Comparison of ENCODE assay signal across 8 cellular contexts in the genomic region with DNA sequence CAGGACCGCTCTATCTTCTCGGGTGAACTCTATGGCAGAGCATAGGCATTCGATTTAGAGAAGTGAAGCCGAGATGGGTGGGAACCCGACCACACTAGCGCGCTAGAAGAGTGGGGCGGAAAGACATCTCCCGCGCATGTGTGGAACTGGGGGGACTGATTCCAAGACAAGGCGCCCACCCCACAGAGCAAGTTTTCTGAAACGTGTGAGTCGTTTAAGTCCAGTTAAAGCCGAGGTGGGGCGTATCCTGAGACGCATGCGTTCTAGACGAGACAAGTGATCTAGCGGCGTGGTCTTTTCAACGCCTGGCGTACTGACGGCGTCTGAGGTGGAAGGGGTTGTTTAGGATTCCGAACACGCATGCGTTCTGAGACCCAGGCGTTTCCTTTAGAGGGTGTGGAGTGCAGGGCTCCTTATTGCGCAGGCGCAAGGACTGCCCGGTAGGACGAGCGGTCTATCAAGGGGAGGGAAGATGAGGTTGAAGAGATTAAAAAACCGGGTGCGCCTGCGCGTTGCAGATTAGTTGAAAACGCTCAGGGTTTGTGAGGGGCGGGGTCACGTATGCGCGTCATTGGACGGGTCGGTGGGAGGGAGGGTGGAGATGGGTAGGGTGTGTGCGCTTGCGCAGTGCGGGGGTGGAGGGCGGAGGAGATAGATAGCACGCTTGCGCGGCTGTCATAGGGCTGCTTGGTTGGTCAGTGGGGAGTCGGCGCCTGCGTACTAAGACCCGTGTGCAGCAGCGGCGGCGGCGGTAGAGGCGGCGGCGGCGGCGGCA. TPM values are rescaled to one million over a fixed set of nuclear protein-coding genes. Genes with fewer than 3 reads are reported as not detected.
DNase-seq lines count a peak whose midpoint lies in the region; ATAC-seq and TF ChIP-seq lines count a peak whose summit lies in the region.

A gene (plus strand): TSS at position 718 of the 775 bp plus-strand sequence. CDS start 2,008 bp downstream, outside the sequence.

- ATAC-seq in GM19035 (IDR thresholded peaks at IDR 0.05; ENCODE audit: unreplicated experiment) (peak; percentile 71), HG03354 (IDR thresholded peaks at IDR 0.05; ENCODE audit: poor library complexity, severe bottlenecking, unreplicated experiment) (peak; percentile 73)

- peak; percentile 100 for DNase-seq in AG09319 (ENCODE audit: extremely low read depth, low read depth)
- DNase-seq in NCI-H460 (ENCODE audit: extremely low read depth, low read depth): peak; percentile 100
- DNase-seq in activated CD4-positive, CD25-positive, alpha-beta regulatory T cell treated with anti-CD3 and anti-CD28 coated beads, Interleukin-2, amount 50 U/mL, for 72 hours: peak; percentile 100
- DNase-seq in cerebellar nuclear complex (lab: John Stamatoyannopoulos, UW): peak; percentile 91 to 97
- DNase-seq in islet precursor cell: peak; percentile 100
- peak; percentile 100 for DNase-seq in stimulated activated CD4-positive, alpha-beta T cell treated with anti-CD3 and anti-CD28 coated beads, Interleukin-12 subunit alpha, Interleukin-12 subunit beta, amount 100 ng/mL, for 48 hours (ENCODE audit: low read depth in 2 of 3, low spot score in 1 of 3)

- no peak for TF ChIP-seq CTCF in AG09319 (IDR thresholded peaks at IDR 0.05; ENCODE audit: low read depth, low read length)

RNA-seq across cellular contexts. Expression of the gene that starts here (rescaled TPM):
- 659 and 733 TPM in 2 replicates for total RNA-seq in NCI-H460 (2014; rRNA removed; shearing (Covaris generic))
- polyA plus RNA-seq in NCI-H460 (2014; cell fraction: nucleus; rRNA removed): 808 and 1,059 TPM in 2 replicates

Comparison
In these comparisons a context has a peak if more than half of its experiments do, and no peak if none do; other contexts are left out.
1. Peak in every context shown above with its lines: DNase-seq and ATAC-seq.